In the genomic region with DNA sequence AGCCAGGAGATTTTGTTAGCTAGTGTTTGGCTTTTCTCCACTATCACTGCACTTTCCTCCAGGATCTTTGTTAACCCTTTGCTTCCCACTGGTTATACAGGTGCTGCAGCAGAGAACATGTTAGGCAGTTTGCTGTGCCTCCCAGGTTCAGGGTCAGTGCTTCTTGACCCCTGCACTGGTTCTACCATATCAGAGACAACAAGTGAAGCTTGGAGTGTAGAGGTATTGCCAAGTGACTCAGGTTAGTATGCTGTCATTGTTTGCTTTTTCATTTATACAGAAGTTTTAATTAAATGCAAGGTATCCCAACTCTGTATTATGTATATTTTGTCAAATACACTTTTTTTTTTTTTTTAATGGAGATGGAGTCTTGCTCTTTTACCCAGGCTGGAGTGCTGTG, we compare ENCODE assay signal across 16 cellular contexts.
DNase-seq lines count a peak whose midpoint lies in the region; ATAC-seq and TF ChIP-seq lines count a peak whose summit lies in the region.
"Had no signal": no experiment of that assay in that cellular context is flagged by ENCODE, and none has a peak within 500 bp of the region (broad histone marks: within the 10 kb centered on the region; RNA-seq: fewer than 3 reads in every experiment).

No MANE protein-coding gene starts in this region.

- no peak for TF ChIP-seq POLR2A in IMR-90 (IDR thresholded peaks at IDR 0.05; ENCODE audit: low read depth, low read length)

- H2BK15ac ChIP-seq in IMR-90 (ENCODE audit: low read depth, low read length) = no peak overlapping the region

- no peak overlapping the region for H2BK20ac ChIP-seq in IMR-90 (ENCODE audit: low read depth, low read length)

- dilution Hi-C loops in IMR-90 (cut with HindIII; ENCODE audit: low sequenced_read_pairs, unreplicated experiment) = no loop called here

- H3K4ac ChIP-seq in IMR-90 (ENCODE audit: low read depth, low read length) = no peak overlapping the region

- CTCF ChIA-PET in IMR-90 (lab: Yijun Ruan, JAX) = no interaction called here

- no peak overlapping the region for H3K23ac ChIP-seq in IMR-90 (ENCODE audit: low read depth, low read length)

- peaks cover 34% of the 10 kb centered on the region for H3K36me3 ChIP-seq in IMR-90 (ENCODE audit: control insufficient read depth, insufficient read depth, low read length)
- peaks cover 66% of the 10 kb centered on the region for H3K36me3 ChIP-seq in adipocyte (ENCODE audit: control insufficient read depth, insufficient read depth, low read length, severe bottlenecking)
- peaks cover 0 to 75% of the 10 kb centered on the region in 2 donors for H3K36me3 ChIP-seq in left lung
- peaks cover 28 to 65% (median 49%) of the 10 kb centered on the region in 5 donors for H3K36me3 ChIP-seq in subcutaneous abdominal adipose tissue (ENCODE audit: control insufficient read depth in 5 of 5, insufficient read depth in 5 of 5, low read length in 5 of 5)

- H3K9ac ChIP-seq in IMR-90 (ENCODE audit: low read depth, low read length) (no peak overlapping the region), adipocyte (ENCODE audit: low read length) (peak overlapping the region; percentile 36), subcutaneous abdominal adipose tissue (ENCODE audit: low read length in 5 of 5) (no peak overlapping the region)

- no peak overlapping the region for H3K14ac ChIP-seq in IMR-90 (replicated peaks; ENCODE audit: low read depth, low read length)

- no peaks in the 10 kb centered on the region for H3K27me3 ChIP-seq in IMR-90 (ENCODE audit: control insufficient read depth, insufficient read depth, low read length)
- no peaks in the 10 kb centered on the region for H3K27me3 ChIP-seq in adipocyte (replicated peaks; ENCODE audit: control insufficient read depth, insufficient read depth, low read length)
- no peaks in the 10 kb centered on the region for H3K27me3 ChIP-seq in left lung
- H3K27me3 ChIP-seq in subcutaneous abdominal adipose tissue (ENCODE audit: control insufficient read depth in 5 of 5, insufficient read depth in 4 of 5, low read length in 5 of 5) = no peaks in the 10 kb centered on the region

- H3K27ac ChIP-seq in IMR-90 (ENCODE audit: insufficient read depth, low read length) (no peak overlapping the region), left lung (peak overlapping the region; percentile 13 to 55), subcutaneous abdominal adipose tissue (ENCODE audit: low read depth, low read length) (peak overlapping the region; percentile 50)
- H3K27ac ChIP-seq: HL-60 had no signal

- peaks cover 13% of the 10 kb centered on the region for H4K20me1 ChIP-seq in IMR-90 (ENCODE audit: insufficient read depth, low read length)

- peaks cover 3% of the 10 kb centered on the region; the same call in 1 of the 2 replicates for H3K9me1 ChIP-seq in IMR-90 (ENCODE audit: insufficient read depth, low read length)

- ATAC-seq in IMR-90 (ENCODE audit: low read depth) = no peak
- peak; percentile 50 for ATAC-seq in left lung
- no peak for ATAC-seq in HG02642 (IDR thresholded peaks at IDR 0.05; ENCODE audit: poor library complexity, unreplicated experiment)
- no peak for ATAC-seq in omental fat pad (ENCODE audit: low FRiP score)

- H2BK120ac ChIP-seq in IMR-90 (ENCODE audit: low read depth, low read length) = no peak overlapping the region

- intact Hi-C loops in IMR-90 (cut with micrococcal nuclease) (no loop called here), left lung (cut with DNase I) (no loop called here)

- H3K4me1 ChIP-seq in IMR-90 (ENCODE audit: control insufficient read depth, insufficient read depth, low read length) = peaks cover 8% of the 10 kb centered on the region
- H3K4me1 ChIP-seq in adipocyte (ENCODE audit: control insufficient read depth, insufficient read depth, low read length) = peaks cover 17% of the 10 kb centered on the region
- peaks cover 0 to 8% of the 10 kb centered on the region in 2 donors for H3K4me1 ChIP-seq in left lung
- peaks cover 0 to 17% (median 8%) of the 10 kb centered on the region in 5 donors for H3K4me1 ChIP-seq in subcutaneous abdominal adipose tissue (ENCODE audit: control insufficient read depth in 5 of 5, insufficient read depth in 5 of 5, low read length in 5 of 5)

- no peak for TF ChIP-seq RAD21 in IMR-90 (IDR thresholded peaks at IDR 0.05; ENCODE audit: low read length)

- no peak overlapping the region for H2AFZ ChIP-seq in IMR-90 (replicated peaks; ENCODE audit: low read length, poor library complexity)

- H3K9me3 ChIP-seq in IMR-90 (ENCODE audit: control insufficient read depth, insufficient read depth, low read length) (no peaks in the 10 kb centered on the region), adipocyte (ENCODE audit: control insufficient read depth, low read length) (no peaks in the 10 kb centered on the region), left lung (no peaks in the 10 kb centered on the region), subcutaneous abdominal adipose tissue (ENCODE audit: control insufficient read depth in 5 of 5, low read length in 5 of 5) (no peaks in the 10 kb centered on the region)

- H2AK5ac ChIP-seq in IMR-90 (ENCODE audit: low read depth, low read length) = peak overlapping the region; percentile 49; the same call in 1 of the 2 replicates

- H3K4me2 ChIP-seq in IMR-90 (ENCODE audit: low read depth, low read length) = no peak overlapping the region

- no peak overlapping the region for H2BK5ac ChIP-seq in IMR-90 (ENCODE audit: low read depth, low read length, poor library complexity, severe bottlenecking)

- peak overlapping the region; percentile 13; the same call in 1 of the 2 replicates for H4K91ac ChIP-seq in IMR-90 (ENCODE audit: insufficient read depth, low read depth, low read length)

- H2AK9ac ChIP-seq in IMR-90 (replicated peaks; ENCODE audit: low read depth, low read length, poor library complexity) = no peak overlapping the region

- BruUV-seq in IMR-90 (replicated peaks; lab: Mats Ljungman, UMichigan) = no TSS peak

- in situ Hi-C loops in IMR-90 (cut with MboI; ENCODE audit: low sequenced_read_pairs) = no loop called here

- no peak overlapping the region for H3K18ac ChIP-seq in IMR-90 (ENCODE audit: low read depth, low read length)

- peak; percentile 6 for DNase-seq in IMR-90
- DNase-seq in adipocyte (ENCODE audit: low read depth) = no peak
- no peak for DNase-seq in left lung
- DNase-seq in activated CD4-positive, alpha-beta T cell treated with anti-CD3 and anti-CD28 coated beads for 4 hours = no peak
- no peak for DNase-seq in omental fat pad (ENCODE audit: low spot score)
- DNase-seq: Calu3, GOT3, KG1, MM.1S, NCI-H1105, NCI-H1694 treated with DMSO at 0.1 percent for 48 hours, NCI-H2171 treated with DMSO at 0.1 percent for 48 hours, NCI-H510A treated with DMSO at 0.1 percent for 48 hours had no signal

- H3K56ac ChIP-seq in IMR-90 (ENCODE audit: extremely low read depth, insufficient read depth, low read length) = no peak overlapping the region

- no peak overlapping the region for H4K5ac ChIP-seq in IMR-90 (ENCODE audit: low read depth, low read length)

- H3K4me3 ChIP-seq in IMR-90 (ENCODE audit: insufficient read depth, low read depth, low read length) (no peak overlapping the region), adipocyte (ENCODE audit: low read length) (no peak overlapping the region), left lung (no peak overlapping the region), subcutaneous abdominal adipose tissue (ENCODE audit: low read depth in 1 of 5, low read length in 5 of 5) (no peak overlapping the region)

- TF ChIP-seq CTCF in IMR-90 (conservative IDR thresholded peaks at IDR 0.05; ENCODE audit: low read depth, low read length) (no peak), left lung (IDR thresholded peaks at IDR 0.05) (no peak), omental fat pad (IDR thresholded peaks at IDR 0.05) (no peak)

- no peak overlapping the region for H4K8ac ChIP-seq in IMR-90 (ENCODE audit: low read depth in 2 of 2, low read length in 2 of 2)

- H3K79me1 ChIP-seq in IMR-90 (ENCODE audit: low read depth in 1 of 2, low read length in 2 of 2) = peaks cover 11 to 12% of the 10 kb centered on the region in 2 experiments

- POLR2A ChIA-PET in IMR-90 (lab: Charles Lee; ENCODE audit: unreplicated experiment) = no interaction called here

TF ChIP-seq in IMR-90, 13 proteins besides CTCF, POLR2A, EP300 and RAD21:
- no peak for TF ChIP-seq MAZ (IDR thresholded peaks at IDR 0.05; ENCODE audit: borderline replicate concordance, low read depth, low read length)
- no peak for TF ChIP-seq MAFK (IDR thresholded peaks at IDR 0.05; ENCODE audit: low read depth, low read length)
- TF ChIP-seq, protein P1, sequence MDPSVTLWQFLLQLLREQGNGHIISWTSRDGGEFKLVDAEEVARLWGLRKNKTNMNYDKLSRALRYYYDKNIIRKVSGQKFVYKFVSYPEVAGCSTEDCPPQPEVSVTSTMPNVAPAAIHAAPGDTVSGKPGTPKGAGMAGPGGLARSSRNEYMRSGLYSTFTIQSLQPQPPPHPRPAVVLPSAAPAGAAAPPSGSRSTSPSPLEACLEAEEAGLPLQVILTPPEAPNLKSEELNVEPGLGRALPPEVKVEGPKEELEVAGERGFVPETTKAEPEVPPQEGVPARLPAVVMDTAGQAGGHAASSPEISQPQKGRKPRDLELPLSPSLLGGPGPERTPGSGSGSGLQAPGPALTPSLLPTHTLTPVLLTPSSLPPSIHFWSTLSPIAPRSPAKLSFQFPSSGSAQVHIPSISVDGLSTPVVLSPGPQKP (IDR thresholded peaks at IDR 0.05; ENCODE audit: borderline replicate concordance, low read depth, low read length) = no peak
- no peak for TF ChIP-seq MXI1 (IDR thresholded peaks at IDR 0.05; ENCODE audit: borderline replicate concordance, low read depth, low read length)
